In the genomic region with DNA sequence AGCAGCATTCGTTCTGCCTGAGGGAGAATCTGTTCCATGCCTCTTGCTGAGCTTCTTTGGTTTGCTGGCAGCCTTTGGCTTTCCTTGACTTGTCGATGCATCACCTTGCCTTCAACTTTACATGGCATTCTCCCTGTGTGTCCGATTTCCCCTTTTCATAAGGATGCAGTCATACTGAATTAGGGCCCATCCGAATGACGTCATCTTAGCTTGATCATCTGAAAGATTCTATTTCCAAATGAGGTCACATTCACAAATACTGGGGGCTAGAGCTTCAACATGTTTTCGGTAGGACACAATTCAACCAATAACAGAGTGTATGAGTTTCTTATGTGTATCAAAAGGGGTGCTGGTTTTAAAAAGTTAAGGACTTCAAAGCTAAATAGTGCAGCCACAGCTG, we compare ENCODE assay signal across 20 cellular contexts. TPM values are rescaled to one million over a fixed set of nuclear protein-coding genes. Genes with fewer than 3 reads are reported as not detected.
A peak's percentile ranks its signal among the peaks of the same experiment; 100 is the strongest.
DNase-seq lines count a peak whose midpoint lies in the region; ATAC-seq, FAIRE-seq and TF ChIP-seq lines count a peak whose summit lies in the region.
"Had no signal": no experiment of that assay in that cellular context is flagged by ENCODE, and none has a peak within 500 bp of the region (broad histone marks: within the 10 kb centered on the region; RNA-seq: fewer than 3 reads in every experiment).

No MANE protein-coding gene starts in this region.

- H3K4me2 ChIP-seq in HepG2 (ENCODE audit: low read depth, low read length) (no peak overlapping the region), GM12878 (ENCODE audit: control insufficient read depth, insufficient read depth) (no peak overlapping the region)
- H3K4me2 ChIP-seq: A549; BLaER1 treated with 17β-estradiol and CSF1 and Interleukin-3, amounts not matched to agents 10 nM and 100 nM had no signal

- H3K9me3 Mint-ChIP-seq in osteocyte (ENCODE audit: unreplicated experiment) = no peaks in the 10 kb centered on the region
- H3K9me3 Mint-ChIP-seq: CD4-positive, alpha-beta T cell; CD8-positive, alpha-beta T cell had no signal

- no peak overlapping the region for H3K9ac ChIP-seq in HepG2 (ENCODE audit: insufficient read depth, low read depth, low read length)
- H3K9ac ChIP-seq in GM12878 (ENCODE audit: control insufficient read depth, insufficient read depth, low read length) = no peak overlapping the region
- H3K9ac ChIP-seq: BLaER1 treated with 17β-estradiol and CSF1 and Interleukin-3, amounts not matched to agents 10 nM and 100 nM had no signal

- POLR2A ChIA-PET in HepG2 (lab: Yijun Ruan, JAX) (no interaction called here), GM12878 (lab: Charles Lee) (interaction anchor here (0.7 kb wide), 1 partner anchor 411 kb away, joined by 6 read pairs; no protein-coding TSS in a partner anchor)

- FAIRE-seq in HepG2 (lab: Jason Lieb, UNC) = no peak
- peak; percentile 70 for FAIRE-seq in GM12878 (lab: Jason Lieb, UNC)
- FAIRE-seq: A549, D721Med, GM12892, GM18507 had no signal

- no peak for TF ChIP-seq CTCF in HepG2 (CRISPR knock-in tag; IDR thresholded peaks at IDR 0.05)
- no peak for TF ChIP-seq CTCF in right lobe of liver (IDR thresholded peaks at IDR 0.05)
- no peak for TF ChIP-seq CTCF in GM12878 (IDR thresholded peaks at IDR 0.05 in 2 of 3, conservative IDR thresholded peaks at IDR 0.05 in 1 of 3; ENCODE audit: control insufficient read depth in 2 of 3, extremely low read depth in 1 of 3, insufficient read depth in 1 of 3, low read depth in 3 of 3, low read length in 3 of 3)
- TF ChIP-seq CTCF in right atrium auricular region (IDR thresholded peaks at IDR 0.05) = no peak
- TF ChIP-seq CTCF in osteocyte (IDR thresholded peaks at IDR 0.05) = no peak

- H3K27ac Mint-ChIP-seq in osteocyte (ENCODE audit: unreplicated experiment) = no peak overlapping the region
- H3K27ac Mint-ChIP-seq: B cell; CD4-positive, alpha-beta T cell; CD8-positive, alpha-beta T cell had no signal

- no peak for TF ChIP-seq EP300 in HepG2 (IDR thresholded peaks at IDR 0.05; ENCODE audit: low read depth in 2 of 2, low read length in 2 of 2)
- TF ChIP-seq EP300 in HepG2 (CRISPR knock-in tag; IDR thresholded peaks at IDR 0.05; ENCODE audit: borderline replicate concordance) = no peak
- TF ChIP-seq EP300 in GM12878 (IDR thresholded peaks at IDR 0.05; ENCODE audit: borderline replicate concordance in 1 of 2, control insufficient read depth in 1 of 2, low read depth in 2 of 2, low read length in 2 of 2) = no peak

- ATAC-seq in HepG2 (no peak), right lobe of liver (no peak), GM12878 (no peak)
- ATAC-seq: A549; CD8-positive, alpha-beta T cell had no signal

- DNase-seq in HepG2 (ENCODE audit: low spot score) (no peak), right lobe of liver (no peak), GM12878 (ENCODE audit: low read depth, low spot score) (no peak), right atrium auricular region (ENCODE audit: low spot score) (no peak), osteocyte (ENCODE audit: extremely low spot score, unreplicated experiment) (no peak)
- DNase-seq: AML-193; Caco-2; Calu3; CD4-positive, alpha-beta T cell; CD8-positive, alpha-beta T cell; DMS79 treated with DMSO at 0.1 percent for 48 hours; GF-D8 had no signal

- H3K4me3 Mint-ChIP-seq in osteocyte (ENCODE audit: unreplicated experiment) = no peak overlapping the region
- H3K4me3 Mint-ChIP-seq: B cell; CD4-positive, alpha-beta T cell; CD8-positive, alpha-beta T cell had no signal

- 33% methylated on average over 6 of the region's 6 CpGs for WGBS in HepG2 (ENCODE audit: low lambda C conversion rate)
- WGBS in right lobe of liver (ENCODE audit: insufficient coverage, low coverage, low lambda C conversion rate, missing lambda C conversion rate) = 78% methylated on average over 6 of the region's 6 CpGs
- 46% methylated on average over 6 of the region's 6 CpGs for WGBS in GM12878 (ENCODE audit: insufficient coverage, insufficient replicate concordance, low lambda C conversion rate, missing lambda C conversion rate)

- no peaks in the 10 kb centered on the region for H3K4me1 ChIP-seq in HepG2 (ENCODE audit: insufficient read depth, low read length)
- no peaks in the 10 kb centered on the region for H3K4me1 ChIP-seq in right lobe of liver
- H3K4me1 ChIP-seq in GM12878 (ENCODE audit: control insufficient read depth, insufficient read depth, low read length) = no peaks in the 10 kb centered on the region
- H3K4me1 ChIP-seq in right atrium auricular region = no peaks in the 10 kb centered on the region
- H3K4me1 ChIP-seq: A549; BLaER1 treated with 17β-estradiol and CSF1 and Interleukin-3, amounts not matched to agents 10 nM and 100 nM; Caco-2 had no signal

- H3K36me3 ChIP-seq in HepG2 (replicated peaks in 1 of 2; ENCODE audit: control insufficient read depth in 1 of 2, insufficient read depth in 2 of 2, low read length in 2 of 2) = no peaks in the 10 kb centered on the region
- no peaks in the 10 kb centered on the region for H3K36me3 ChIP-seq in right lobe of liver
- H3K36me3 ChIP-seq in GM12878 (ENCODE audit: control insufficient read depth in 2 of 2, insufficient read depth in 2 of 2, low read length in 1 of 2) = no peaks in the 10 kb centered on the region
- no peaks in the 10 kb centered on the region for H3K36me3 ChIP-seq in right atrium auricular region
- H3K36me3 ChIP-seq: BLaER1 treated with 17β-estradiol and CSF1 and Interleukin-3, amounts not matched to agents 10 nM and 100 nM had no signal

- H3K27me3 Mint-ChIP-seq in osteocyte (ENCODE audit: unreplicated experiment) = no peaks in the 10 kb centered on the region
- H3K27me3 Mint-ChIP-seq: B cell; CD4-positive, alpha-beta T cell had no signal

- H2AFZ ChIP-seq in HepG2 (ENCODE audit: low read length) = no peak overlapping the region
- no peak overlapping the region for H2AFZ ChIP-seq in GM12878 (ENCODE audit: control insufficient read depth, low read depth, low read length)

- H3K4me1 Mint-ChIP-seq in osteocyte (ENCODE audit: unreplicated experiment) = peaks cover 2% of the 10 kb centered on the region
- H3K4me1 Mint-ChIP-seq: B cell had no signal

- H3K4me3 ChIP-seq in HepG2 (replicated peaks in 1 of 3; ENCODE audit: insufficient read depth in 1 of 3, low read depth in 2 of 3, low read length in 3 of 3) = no peak overlapping the region
- H3K4me3 ChIP-seq in right lobe of liver = no peak overlapping the region
- H3K4me3 ChIP-seq in GM12878 = no peak overlapping the region
- H3K4me3 ChIP-seq in right atrium auricular region = no peak overlapping the region
- H3K4me3 ChIP-seq: A549; BLaER1 treated with 17β-estradiol and CSF1 and Interleukin-3, amounts not matched to agents 10 nM and 100 nM had no signal

- no peaks in the 10 kb centered on the region for H3K79me2 ChIP-seq in HepG2 (ENCODE audit: insufficient read depth, low read length)
- no peaks in the 10 kb centered on the region for H3K79me2 ChIP-seq in GM12878 (ENCODE audit: control insufficient read depth, insufficient read depth, low read length)

- H3K9me3 ChIP-seq in HepG2 (ENCODE audit: low read length) (no peaks in the 10 kb centered on the region), right lobe of liver (no peaks in the 10 kb centered on the region), GM12878 (replicated peaks; ENCODE audit: control insufficient read depth, insufficient read depth, low read length) (no peaks in the 10 kb centered on the region), right atrium auricular region (no peaks in the 10 kb centered on the region)
- H3K9me3 ChIP-seq: A549; BLaER1 treated with 17β-estradiol and CSF1 and Interleukin-3, amounts not matched to agents 10 nM and 100 nM; Caco-2 had no signal

- H3K36me3 Mint-ChIP-seq in osteocyte (ENCODE audit: unreplicated experiment) = no peaks in the 10 kb centered on the region
- H3K36me3 Mint-ChIP-seq: CD8-positive, alpha-beta T cell had no signal

- no peaks in the 10 kb centered on the region for H4K20me1 ChIP-seq in HepG2 (ENCODE audit: insufficient read depth, low read length)
- no peaks in the 10 kb centered on the region for H4K20me1 ChIP-seq in GM12878 (ENCODE audit: control insufficient read depth, insufficient read depth)
- H4K20me1 ChIP-seq: BLaER1 treated with 17β-estradiol and CSF1 and Interleukin-3, amounts not matched to agents 10 nM and 100 nM had no signal

- CTCF ChIA-PET in HepG2 (lab: Yijun Ruan, JAX; ENCODE audit: low intra/inter-chr PET ratio, low total read pairs) = no interaction called here
- CTCF ChIA-PET in GM12878 (lab: Yijun Ruan, JAX) = interaction anchor here (0.8 to 1.4 kb wide), 4 partner anchors 25 to 291 kb away, joined by 3 to 4 read pairs (median 4); no protein-coding TSS in a partner anchor

- H3K27ac ChIP-seq in HepG2 (ENCODE audit: extremely low read length, insufficient read depth, low read length) (no peak overlapping the region), right lobe of liver (no peak overlapping the region), GM12878 (ENCODE audit: control insufficient read depth, insufficient read depth) (no peak overlapping the region), right atrium auricular region (no peak overlapping the region)
- H3K27ac ChIP-seq: 22Rv1; A549; BLaER1 treated with 17β-estradiol and CSF1 and Interleukin-3, amounts not matched to agents 10 nM and 100 nM; C4-2B had no signal

- RAD21 ChIA-PET in GM12878 (lab: Charles Lee; ENCODE audit: unreplicated experiment) = interaction anchor here (1.0 to 1.8 kb wide), 3 partner anchors 11 to 291 kb away, joined by 3 to 5 read pairs (median 4); no protein-coding TSS in a partner anchor

- TF ChIP-seq POLR2A in HepG2 (IDR thresholded peaks at IDR 0.05; ENCODE audit: insufficient read depth in 1 of 2, low read depth in 2 of 2, low read length in 2 of 2) (no peak), right lobe of liver (IDR thresholded peaks at IDR 0.05) (no peak), GM12878 (IDR thresholded peaks at IDR 0.05; ENCODE audit: low read depth, low read length) (no peak)

- no peaks in the 10 kb centered on the region for H3K27me3 ChIP-seq in HepG2 (ENCODE audit: control insufficient read depth in 1 of 2, insufficient read depth in 2 of 2, low read length in 2 of 2)
- no peaks in the 10 kb centered on the region for H3K27me3 ChIP-seq in right lobe of liver
- no peaks in the 10 kb centered on the region for H3K27me3 ChIP-seq in GM12878 (replicated peaks in 1 of 2; ENCODE audit: control insufficient read depth in 2 of 2, insufficient read depth in 2 of 2, low read length in 1 of 2)
- no peaks in the 10 kb centered on the region for H3K27me3 ChIP-seq in right atrium auricular region
- H3K27me3 ChIP-seq: BLaER1 treated with 17β-estradiol and CSF1 and Interleukin-3, amounts not matched to agents 10 nM and 100 nM had no signal

- no TSS peak for BruUV-seq in HepG2 (replicated peaks; lab: Mats Ljungman, UMichigan)
- BruUV-seq in GM12878 (replicated peaks; lab: Mats Ljungman, UMichigan) = no TSS peak

- SMC1A ChIA-PET in GM12878 (lab: Charles Lee; ENCODE audit: uncharacterized antibody, unreplicated experiment) = interaction anchor here (0.8 to 1.6 kb wide), 3 partner anchors 76 to 118 kb away, joined by 3 to 4 read pairs (median 3); no protein-coding TSS in a partner anchor

- no peak for TF ChIP-seq RAD21 in HepG2 (CRISPR knock-in tag; IDR thresholded peaks at IDR 0.05)
- no peak for TF ChIP-seq RAD21 in GM12878 (IDR thresholded peaks at IDR 0.05; ENCODE audit: insufficient read depth, low read depth, low read length)

- intact Hi-C loops in HepG2 (cut with micrococcal nuclease; ENCODE audit: unreplicated experiment) = loop anchor here (5.0 kb wide), 1 partner anchor 120 kb away; a partner anchor contains a TSS
- intact Hi-C loops in right lobe of liver (cut with DNase I) = no loop called here
- intact Hi-C loops in GM12878 (cut with micrococcal nuclease; ENCODE audit: unreplicated experiment) = no loop called here

- in situ Hi-C loops in HepG2 (cut with HindIII; ENCODE audit: extremely low pct_ligation_motif_present, low pct_unique_long_range_greater_than_20kb) = no loop called here
- in situ Hi-C loops in GM12878 (cut with MboI) = loop anchor here (5.0 kb wide), 1 partner anchor 290 kb away; no protein-coding TSS in a partner anchor

RNA-seq across cellular contexts. Expression of a gene that starts 27.8 kb away (rescaled TPM):
- total RNA-seq in HepG2 (2016; rRNA removed; fragmentation: Illumina TruSeq; extraction: Trizol) = 0.15 and 0.18 TPM in 2 replicates
- total RNA-seq in HepG2 (2016; cell fraction: cytosol; rRNA removed; fragmentation: Illumina TruSeq; extraction: Trizol; ENCODE audit: low read depth) = 0.10 TPM in 1 of 2 replicates, not detected in the other
- total RNA-seq in HepG2 (2016; cell fraction: insoluble cytoplasmic fraction; rRNA removed; fragmentation: Illumina TruSeq; extraction: Trizol) = 0.13 and 0.17 TPM in 2 replicates
- 0.09 and 0.10 TPM in 2 replicates for total RNA-seq in HepG2 (2016; cell fraction: membrane; rRNA removed; fragmentation: Illumina TruSeq; extraction: Trizol)
- 0.13 and 0.16 TPM in 2 replicates for total RNA-seq in HepG2 (2016; cell fraction: nucleus; rRNA removed; fragmentation: Illumina TruSeq; extraction: Trizol)
- 0.49 and 0.68 TPM in 2 replicates for polyA plus RNA-seq in HepG2 (2011; rRNA removed)
- polyA plus RNA-seq in HepG2 (2011; cell fraction: cytosol; rRNA removed) = 0.25 and 0.47 TPM in 2 replicates
- polyA plus RNA-seq in HepG2 (2011; cell fraction: nucleus; rRNA removed) = 0.35 and 0.52 TPM in 2 replicates
- polyA plus RNA-seq in HepG2 (2012) = 0.87 and 1.8 TPM in 2 replicates
- not detected in 2 replicates for polyA plus RNA-seq in HepG2 (2016; cell fraction: cytosol; fragmentation: Illumina TruSeq; extraction: Trizol; ENCODE audit: low read depth)
- 0.13 and 0.22 TPM in 2 replicates for polyA plus RNA-seq in HepG2 (2016; cell fraction: insoluble cytoplasmic fraction; fragmentation: Illumina TruSeq; extraction: Trizol; ENCODE audit: low read depth)
- polyA plus RNA-seq in HepG2 (2016; cell fraction: membrane; fragmentation: Illumina TruSeq; extraction: Trizol; ENCODE audit: low read depth) = 0.03 and 0.08 TPM in 2 replicates
- 0.12 and 0.15 TPM in 2 replicates for polyA plus RNA-seq in HepG2 (2016; cell fraction: nucleus; fragmentation: Illumina TruSeq; extraction: Trizol; ENCODE audit: insufficient read depth, low read depth)
- 1.0 and 7.6 TPM in 2 replicates for polyA minus RNA-seq in HepG2 (2011; rRNA and poly(A)+ RNA removed; ENCODE audit: low replicate concordance)
- 0.70 and 1.2 TPM in 2 replicates for polyA minus RNA-seq in HepG2 (2011; cell fraction: cytosol; rRNA and poly(A)+ RNA removed)
- polyA minus RNA-seq in HepG2 (2011; cell fraction: nucleus; rRNA and poly(A)+ RNA removed) = 0.77 and 1.4 TPM in 2 replicates
- 10 to 100 TPM in 4 of 6 experiments, 1 to 10 TPM in 2; 6.8 to 12.2 (median 11.0) TPM for total RNA-seq in right lobe of liver
- 5.5 and 6.6 TPM in 2 replicates for total RNA-seq in GM12878 (2013; cell fraction: nucleolus; rRNA removed)
- total RNA-seq in GM12878 (2014; rRNA removed) = 3.9 and 4.5 TPM in 2 replicates
- 3.5 and 3.7 TPM in 2 replicates for total RNA-seq in GM12878 (2014; rRNA removed; fragmentation: Illumina TruSeq; extraction: Trizol)
- total RNA-seq in GM12878 (2021) = 4.5 and 4.7 TPM in 2 replicates
- 1.9 TPM for polyA plus RNA-seq in GM12878 (2011; ENCODE audit: low read depth)
- polyA plus RNA-seq in GM12878 (2011; rRNA removed) = 7.2 and 9.4 TPM in 2 replicates
- 3.2 and 3.4 TPM in 2 replicates for polyA plus RNA-seq in GM12878 (2011; cell fraction: cytosol; rRNA removed)
- polyA plus RNA-seq in GM12878 (2011; cell fraction: nucleus; rRNA removed) = 2.5 and 3.0 TPM in 2 replicates
- polyA plus RNA-seq in GM12878 (2012) = 3.1 and 3.2 TPM in 2 replicates
- polyA plus RNA-seq in GM12878 (2014; fragmentation: Illumina TruSeq; extraction: Trizol) = 2.8 TPM in 2 replicates
- polyA plus RNA-seq in GM12878 (2014; fragmentation: Nextera tagmentation; extraction: Ambion mirVana) = under 1 TPM; 0.64 to 0.82 TPM
- polyA plus RNA-seq in GM12878 (2014; rRNA removed) = 2.4 and 2.6 TPM in 2 replicates
- under 1 TPM; 0.52 to 0.59 TPM for polyA plus RNA-seq in GM12878 (2016; fragmentation: Nextera tagmentation; extraction: Ambion mirVana)
- 10.3 and 11.0 TPM in 2 replicates for polyA minus RNA-seq in GM12878 (2011; rRNA and poly(A)+ RNA removed)
- polyA minus RNA-seq in GM12878 (2011; cell fraction: cytosol; rRNA and poly(A)+ RNA removed) = 4.7 and 5.3 TPM in 2 replicates
- polyA minus RNA-seq in GM12878 (2011; cell fraction: nucleus; rRNA and poly(A)+ RNA removed) = 3.5 and 6.1 TPM in 2 replicates
- total RNA-seq in right atrium auricular region = 10 to 100 TPM; 43.4 to 51.1 TPM
- total RNA-seq in osteocyte = 24.3 and 26.2 TPM in 2 replicates
